Comparison of ENCODE assay signal across 16 cellular contexts in genomic region chrY:14255963-14256816, GRCh38.
A peak's percentile ranks its signal among the peaks of the same experiment; 100 is the strongest.
DNase-seq lines count a peak whose midpoint lies in the region; ATAC-seq lines count a peak whose summit lies in the region.
"Had no signal": no experiment of that assay in that cellular context is flagged by ENCODE, and none has a peak within 500 bp of the region (broad histone marks: within the 10 kb centered on the region; RNA-seq: fewer than 3 reads in every experiment).

No MANE protein-coding gene starts in this region.

- in situ Hi-C loops in HAP-1 (cut with MboI; ENCODE audit: low sequenced_read_pairs), result no loop called here

- no peaks in the 10 kb centered on the region for H3K27me3 ChIP-seq in HAP-1 (ENCODE audit: low read depth)
- H3K27me3 ChIP-seq: sigmoid colon had no signal

- H3K4me1 ChIP-seq in HAP-1, result no peaks in the 10 kb centered on the region
- H3K4me1 ChIP-seq: sigmoid colon had no signal

- H3K36me3 ChIP-seq in HAP-1 (replicated peaks), result no peaks in the 10 kb centered on the region
- H3K36me3 ChIP-seq: sigmoid colon had no signal

- ATAC-seq in GM19043 (IDR thresholded peaks at IDR 0.05; ENCODE audit: low read depth, unreplicated experiment), result peak; percentile 72
- peak; percentile 74 for ATAC-seq in HG03571 (IDR thresholded peaks at IDR 0.05; ENCODE audit: unreplicated experiment)
- no peak for ATAC-seq in GM18858 (IDR thresholded peaks at IDR 0.05; ENCODE audit: unreplicated experiment)
- ATAC-seq: HCT116 had no signal

- H3K9me3 ChIP-seq in HAP-1, result no peaks in the 10 kb centered on the region
- H3K9me3 ChIP-seq: sigmoid colon had no signal

- peak; percentile 1 for DNase-seq in NCI-H2196 treated with DMSO at 0.1 percent for 48 hours (lab: John Stamatoyannopoulos, UW; ENCODE audit: unreplicated experiment)
- no peak for DNase-seq in NCI-H2196 (lab: John Stamatoyannopoulos, UW; ENCODE audit: unreplicated experiment)
- DNase-seq in glomerular visceral epithelial cell (ENCODE audit: extremely low spot score), result peak; percentile 14
- no peak for DNase-seq in NCI-H510A (lab: John Stamatoyannopoulos, UW)
- no peak for DNase-seq in HAP-1 (ENCODE audit: low spot score in 2 of 2)
- DNase-seq: caudate nucleus; effector memory CD4-positive, alpha-beta T cell; NCI-H2107; SHP77 treated with DMSO at 0.1 percent for 48 hours; sigmoid colon; stimulated activated CD4-positive, alpha-beta T cell treated with anti-CD3 and anti-CD28 coated beads, Interleukin-4, amount 100 ng/mL, for 1 hour; T1000 had no signal

- no peak overlapping the region for H3K4me3 ChIP-seq in HAP-1
- H3K4me3 ChIP-seq: sigmoid colon had no signal

Comparison
In these comparisons a context has a peak if more than half of its experiments do, and no peak if none do; other contexts are left out.
1. DNase-seq: peak in NCI-H2196 treated with DMSO at 0.1 percent for 48 hours (single experiment) and glomerular visceral epithelial cell (single experiment); none in NCI-H2196 (single experiment), NCI-H510A (single experiment) and HAP-1 (0 of 2).